9 cellular contexts compared by ENCODE assay signal in the genomic region with DNA sequence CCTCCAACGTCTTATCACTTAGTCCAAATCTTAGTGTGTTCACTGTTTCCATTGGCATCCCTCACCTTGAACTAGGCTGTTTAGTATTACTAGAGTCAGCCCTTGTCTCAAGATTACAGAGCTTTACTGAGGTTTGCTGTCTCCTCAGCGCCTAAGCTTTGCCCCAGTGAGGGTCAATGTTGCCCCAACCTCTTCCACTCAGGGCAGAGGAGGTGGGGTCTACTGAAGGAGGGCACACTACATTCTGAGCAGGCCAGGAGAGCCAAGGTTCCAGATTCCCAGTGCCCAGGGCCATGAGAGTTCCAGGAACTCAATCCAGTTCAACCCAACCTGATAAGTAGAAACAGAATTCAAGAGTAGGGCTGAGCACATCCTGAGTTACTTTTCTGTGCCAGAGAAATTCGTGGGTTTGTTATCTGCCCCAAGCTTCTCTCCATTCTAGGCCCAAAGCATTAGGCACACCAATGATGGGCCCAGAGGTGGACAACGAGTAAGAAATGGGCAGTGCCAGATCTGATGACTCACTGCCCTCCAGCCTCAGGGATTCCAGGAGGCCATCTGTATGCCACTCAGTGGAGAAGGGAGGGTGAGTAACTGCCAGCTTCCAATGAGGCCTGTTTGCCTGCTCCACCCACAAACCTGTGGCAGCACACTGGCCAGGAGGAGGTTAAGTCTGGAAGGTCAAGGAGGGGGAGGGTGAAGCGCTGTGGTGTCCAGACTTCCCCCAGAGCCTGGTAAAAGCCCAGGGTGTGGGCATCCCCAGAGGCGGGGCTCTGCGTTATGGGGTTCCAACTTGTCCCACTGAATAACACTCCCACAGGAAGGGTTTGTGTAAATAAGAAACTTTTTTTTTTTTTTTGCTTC. TPM values are rescaled to one million over a fixed set of nuclear protein-coding genes. Genes with fewer than 3 reads are reported as not detected.
DNase-seq lines count a peak whose midpoint lies in the region; ATAC-seq and TF ChIP-seq lines count a peak whose summit lies in the region.
"Had no signal": no experiment of that assay in that cellular context is flagged by ENCODE, and none has a peak within 500 bp of the region (broad histone marks: within the 10 kb centered on the region; RNA-seq: fewer than 3 reads in every experiment).

No MANE protein-coding gene starts in this region.

- peaks cover 27% of the 10 kb centered on the region for H3K27me3 Mint-ChIP-seq in endodermal cell (ENCODE audit: insufficient read depth)
- peaks cover 29% of the 10 kb centered on the region for H3K27me3 Mint-ChIP-seq in activated CD8-positive, alpha-beta memory T cell treated with anti-CD3 and anti-CD28 coated beads, Interleukin-2, amount 10 ng/mL, durations not matched to agents 7 days and 5 days

- no peaks in the 10 kb centered on the region for H3K9me3 ChIP-seq in endodermal cell (ENCODE audit: control insufficient read depth, low read length)
- no peaks in the 10 kb centered on the region for H3K9me3 ChIP-seq in mucosa of descending colon

- H3K9me3 Mint-ChIP-seq in endodermal cell = no peaks in the 10 kb centered on the region
- H3K9me3 Mint-ChIP-seq in activated CD8-positive, alpha-beta memory T cell treated with anti-CD3 and anti-CD28 coated beads, Interleukin-2, amount 10 ng/mL, durations not matched to agents 7 days and 5 days (ENCODE audit: low read depth) = no peaks in the 10 kb centered on the region

- TF ChIP-seq CTCF in endodermal cell (conservative IDR thresholded peaks at IDR 0.05) = no peak
- no peak for TF ChIP-seq CTCF in mucosa of descending colon (IDR thresholded peaks at IDR 0.05)

- no peak overlapping the region for H3K9ac ChIP-seq in endodermal cell (ENCODE audit: extremely low read depth, low read length, poor library complexity, severe bottlenecking)

- peaks cover 16% of the 10 kb centered on the region for H3K4me1 Mint-ChIP-seq in endodermal cell
- peaks cover 16% of the 10 kb centered on the region for H3K4me1 Mint-ChIP-seq in activated CD8-positive, alpha-beta memory T cell treated with anti-CD3 and anti-CD28 coated beads, Interleukin-2, amount 10 ng/mL, durations not matched to agents 7 days and 5 days

- H3K4me1 ChIP-seq in endodermal cell (ENCODE audit: control insufficient read depth, insufficient read depth, low read length) (no peaks in the 10 kb centered on the region), mucosa of descending colon (ENCODE audit: low read depth) (peaks cover 19% of the 10 kb centered on the region)

- peaks cover 17% of the 10 kb centered on the region for H3K27me3 ChIP-seq in endodermal cell (ENCODE audit: control insufficient read depth, insufficient read depth, low read length, poor library complexity, severe bottlenecking)

- CTCF ChIA-PET in activated CD8-positive, alpha-beta memory T cell treated with anti-CD3 and anti-CD28 coated beads, Interleukin-2, amount 10 ng/mL, durations not matched to agents 7 days and 5 days (lab: Charles Lee) = interaction anchor here (1.0 to 1.2 kb wide), 3 partner anchors 9 to 96 kb away, joined by 3 to 4 read pairs (median 4); a partner anchor contains a TSS

- no peak overlapping the region for H3K4me3 ChIP-seq in endodermal cell (ENCODE audit: low read length)
- no peak overlapping the region for H3K4me3 ChIP-seq in mucosa of descending colon

- H3K27ac Mint-ChIP-seq in endodermal cell = no peak overlapping the region
- H3K27ac Mint-ChIP-seq in activated CD8-positive, alpha-beta memory T cell treated with anti-CD3 and anti-CD28 coated beads, Interleukin-2, amount 10 ng/mL, durations not matched to agents 7 days and 5 days = no peak overlapping the region

- H3K36me3 ChIP-seq in endodermal cell (ENCODE audit: control insufficient read depth, insufficient read depth, low read length) (peaks cover 30% of the 10 kb centered on the region), mucosa of descending colon (ENCODE audit: low read depth) (no peaks in the 10 kb centered on the region)

- whole genome bisulfite sequencing in endodermal cell (ENCODE audit: insufficient coverage in 1 of 2, insufficient read length in 1 of 2), 2 experiments = 91 to 92% methylated on average over 3 to 7 of the region's 7 CpGs

- no peak overlapping the region for H3K27ac ChIP-seq in endodermal cell (ENCODE audit: low read depth, low read length)

- DNase-seq in AG08395 (ENCODE audit: low spot score) (peak; percentile 96), NCI-H2196 treated with DMSO at 0.1 percent for 48 hours (lab: John Stamatoyannopoulos, UW; ENCODE audit: unreplicated experiment) (peak; percentile 58), endodermal cell (peak; percentile 50), mucosa of descending colon (peak; percentile 45 to 67 (median 57)), NCI-H524 (lab: John Stamatoyannopoulos, UW) (no peak), NCI-H2227 treated with DMSO at 0.1 percent for 48 hours (lab: John Stamatoyannopoulos, UW) (no peak), ecto neural progenitor cell (ENCODE audit: low spot score) (no peak)
- no peak for DNase-seq in activated CD8-positive, alpha-beta memory T cell treated with anti-CD3 and anti-CD28 coated beads, Interleukin-2, amount 10 ng/mL, durations not matched to agents 7 days and 5 days
- DNase-seq: CD4-positive, CD25-positive, alpha-beta regulatory T cell had no signal

- H3K4me3 Mint-ChIP-seq in endodermal cell = no peak overlapping the region
- H3K4me3 Mint-ChIP-seq in activated CD8-positive, alpha-beta memory T cell treated with anti-CD3 and anti-CD28 coated beads, Interleukin-2, amount 10 ng/mL, durations not matched to agents 7 days and 5 days = no peak overlapping the region

- intact Hi-C loops in mucosa of descending colon (cut with DNase I, micrococcal nuclease) = no loop called here

- peak; percentile 92 for ATAC-seq in mucosa of descending colon
- ATAC-seq in activated CD8-positive, alpha-beta memory T cell treated with anti-CD3 and anti-CD28 coated beads, Interleukin-2, amount 10 ng/mL, durations not matched to agents 7 days and 5 days = no peak

- H3K36me3 Mint-ChIP-seq in endodermal cell (ENCODE audit: low read depth) = peaks cover 49% of the 10 kb centered on the region
- H3K36me3 Mint-ChIP-seq in activated CD8-positive, alpha-beta memory T cell treated with anti-CD3 and anti-CD28 coated beads, Interleukin-2, amount 10 ng/mL, durations not matched to agents 7 days and 5 days = peaks cover 3% of the 10 kb centered on the region

RNA-seq across cellular contexts. Expression of a gene that starts 8.2 kb away (rescaled TPM):
- total RNA-seq in endodermal cell (10 to 100 TPM; 32.4 to 38.0 TPM), mucosa of descending colon (10 to 100 TPM in 1 of 3 donors, 1 to 10 TPM in 2; 1.8 to 24.9 (median 6.1) TPM)
- 24.3 TPM for polyA plus RNA-seq in endodermal cell (2013, experiment 1 of 2)
- 24.1 TPM for polyA plus RNA-seq in endodermal cell (2013, experiment 2 of 2)
- 10 to 100 TPM; 13.5 to 14.6 TPM for total RNA-seq in activated CD8-positive, alpha-beta memory T cell treated with anti-CD3 and anti-CD28 coated beads, Interleukin-2, amount 10 ng/mL, durations not matched to agents 7 days and 5 days

RNA-seq across cellular contexts. Expression of a gene that starts 9.5 kb away (rescaled TPM):
- 10 to 100 TPM; 13.7 to 24.3 TPM for total RNA-seq in endodermal cell
- 19.2 TPM for polyA plus RNA-seq in endodermal cell (2013, experiment 1 of 2)
- 15.1 TPM for polyA plus RNA-seq in endodermal cell (2013, experiment 2 of 2)
- 10 to 100 TPM in 2 of 3 donors, 1 to 10 TPM in 1; 4.3 to 27.5 (median 10.4) TPM for total RNA-seq in mucosa of descending colon
- total RNA-seq in activated CD8-positive, alpha-beta memory T cell treated with anti-CD3 and anti-CD28 coated beads, Interleukin-2, amount 10 ng/mL, durations not matched to agents 7 days and 5 days = 1 to 10 TPM; 1.3 to 1.4 TPM

RNA-seq across cellular contexts. Expression of a gene that starts 14.3 kb away (rescaled TPM):
- 1 to 10 TPM in 1 of 2 donors, under 1 TPM in 1; 0.70 to 1.7 TPM for total RNA-seq in endodermal cell
- 1.2 TPM for polyA plus RNA-seq in endodermal cell (2013, experiment 1 of 2)
- 0.62 TPM for polyA plus RNA-seq in endodermal cell (2013, experiment 2 of 2)
- total RNA-seq in mucosa of descending colon = 1 to 10 TPM in 2 of 3 donors, not detected in 1; 1.6 to 2.6 TPM
- under 1 TPM in 1 of 2 experiments, not detected in 1; 0.45 TPM for total RNA-seq in activated CD8-positive, alpha-beta memory T cell treated with anti-CD3 and anti-CD28 coated beads, Interleukin-2, amount 10 ng/mL, durations not matched to agents 7 days and 5 days

RNA-seq across cellular contexts. Expression of a gene that starts 15.0 kb away (rescaled TPM):
- total RNA-seq in endodermal cell (10 to 100 TPM in 1 of 2 donors, 1 to 10 TPM in 1; 9.9 to 18.9 TPM), mucosa of descending colon (10 to 100 TPM in 1 of 3 donors, 1 to 10 TPM in 2; 1.4 to 37.4 (median 7.1) TPM)
- polyA plus RNA-seq in endodermal cell (2013, experiment 1 of 2) = 16.0 TPM
- polyA plus RNA-seq in endodermal cell (2013, experiment 2 of 2) = 17.5 TPM
- total RNA-seq in activated CD8-positive, alpha-beta memory T cell treated with anti-CD3 and anti-CD28 coated beads, Interleukin-2, amount 10 ng/mL, durations not matched to agents 7 days and 5 days = 1 to 10 TPM in 1 of 2 experiments, under 1 TPM in 1; 0.61 to 1.9 TPM

RNA-seq across cellular contexts. Expression of a gene that starts 57.8 kb away (rescaled TPM):
- total RNA-seq in endodermal cell (100 to 1,000 TPM in 1 of 2 donors, 10 to 100 TPM in 1; 94.2 to 124 TPM), mucosa of descending colon (10 to 100 TPM; 17.2 to 42.6 (median 40.9) TPM)
- polyA plus RNA-seq in endodermal cell (2013, experiment 1 of 2) = 92.3 TPM
- polyA plus RNA-seq in endodermal cell (2013, experiment 2 of 2) = 91.6 TPM
- total RNA-seq in activated CD8-positive, alpha-beta memory T cell treated with anti-CD3 and anti-CD28 coated beads, Interleukin-2, amount 10 ng/mL, durations not matched to agents 7 days and 5 days = 100 to 1,000 TPM in 1 of 2 experiments, 10 to 100 TPM in 1; 92.3 to 103 TPM

Comparison
In these comparisons a context has a peak if more than half of its experiments do, and no peak if none do; other contexts are left out.
1. DNase-seq: peak in AG08395 (single experiment), NCI-H2196 treated with DMSO at 0.1 percent for 48 hours (single experiment), endodermal cell (single experiment) and mucosa of descending colon (3 of 3); none in NCI-H524 (0 of 2), NCI-H2227 treated with DMSO at 0.1 percent for 48 hours (single experiment), ecto neural progenitor cell (single experiment) and activated CD8-positive, alpha-beta memory T cell treated with anti-CD3 and anti-CD28 coated beads, Interleukin-2, amount 10 ng/mL, durations not matched to agents 7 days and 5 days (single experiment).